2 cellular contexts compared by ENCODE assay signal in the genomic region with DNA sequence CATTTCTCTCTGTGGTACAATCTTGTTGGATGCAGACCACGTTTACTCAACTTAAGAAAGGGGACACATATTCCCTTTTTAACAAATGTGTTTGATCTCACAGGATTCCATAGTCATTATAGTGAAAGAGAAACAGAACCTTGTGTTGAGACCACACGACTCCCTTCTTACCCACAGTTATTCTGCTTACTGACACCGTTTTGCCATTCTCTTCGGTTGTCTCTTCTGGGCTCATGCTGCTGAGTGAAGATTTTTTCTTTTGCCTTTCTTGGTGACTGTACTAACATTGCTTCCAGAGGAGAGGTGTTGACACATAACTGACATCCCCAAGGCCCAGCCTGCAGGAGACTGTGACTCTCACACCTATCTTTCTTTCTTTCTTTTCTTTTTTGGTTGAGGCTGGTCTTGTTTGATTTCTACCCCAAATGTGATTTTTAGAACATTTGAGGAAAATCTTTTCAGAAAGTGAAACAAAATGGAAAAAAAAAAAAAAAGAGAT.
TF ChIP-seq lines count a peak whose summit lies in the region.

No MANE protein-coding gene starts in this region.

TF ChIP-seq in IMR-90, 13 proteins besides CTCF, POLR2A, EP300 and RAD21:
- TF ChIP-seq MXI1 (IDR thresholded peaks at IDR 0.05; ENCODE audit: borderline replicate concordance, low read depth, low read length) (no peak), NFE2L2 (IDR thresholded peaks at IDR 0.05; ENCODE audit: low read depth, low read length) (no peak)
- TF ChIP-seq, protein P1, sequence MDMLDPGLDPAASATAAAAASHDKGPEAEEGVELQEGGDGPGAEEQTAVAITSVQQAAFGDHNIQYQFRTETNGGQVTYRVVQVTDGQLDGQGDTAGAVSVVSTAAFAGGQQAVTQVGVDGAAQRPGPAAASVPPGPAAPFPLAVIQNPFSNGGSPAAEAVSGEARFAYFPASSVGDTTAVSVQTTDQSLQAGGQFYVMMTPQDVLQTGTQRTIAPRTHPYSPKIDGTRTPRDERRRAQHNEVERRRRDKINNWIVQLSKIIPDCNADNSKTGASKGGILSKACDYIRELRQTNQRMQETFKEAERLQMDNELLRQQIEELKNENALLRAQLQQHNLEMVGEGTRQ (IDR thresholded peaks at IDR 0.05; ENCODE audit: low read depth, low read length), result no peak

TF ChIP-seq in H1, 55 proteins besides CTCF, POLR2A, EP300 and RAD21:
- TF ChIP-seq, protein P1 (IDR thresholded peaks at IDR 0.05; ENCODE audit: low read length), result no peak
- TF ChIP-seq HDAC6 (IDR thresholded peaks at IDR 0.05; ENCODE audit: low read depth, low read length), result no peak
- no peak for TF ChIP-seq YY1 (IDR thresholded peaks at IDR 0.05; ENCODE audit: low read depth, low read length)
- TF ChIP-seq FOSL1 (IDR thresholded peaks at IDR 0.05; ENCODE audit: insufficient read depth, low read depth, low read length), result no peak
- TF ChIP-seq RFX5 (IDR thresholded peaks at IDR 0.05; ENCODE audit: borderline replicate concordance, low read depth, low read length), result no peak
- no peak for TF ChIP-seq TEAD4 (IDR thresholded peaks at IDR 0.05; ENCODE audit: low read depth, low read length)
- no peak for TF ChIP-seq CHD2 (IDR thresholded peaks at IDR 0.05; ENCODE audit: low read length)
- TF ChIP-seq, protein P2, sequence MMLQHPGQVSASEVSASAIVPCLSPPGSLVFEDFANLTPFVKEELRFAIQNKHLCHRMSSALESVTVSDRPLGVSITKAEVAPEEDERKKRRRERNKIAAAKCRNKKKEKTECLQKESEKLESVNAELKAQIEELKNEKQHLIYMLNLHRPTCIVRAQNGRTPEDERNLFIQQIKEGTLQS (IDR thresholded peaks at IDR 0.05; ENCODE audit: insufficient read depth, low read depth, low read length), result no peak
- no peak for TF ChIP-seq EGR1 (IDR thresholded peaks at IDR 0.05; ENCODE audit: borderline replicate concordance, low read depth, low read length)
- no peak for TF ChIP-seq JUND (IDR thresholded peaks at IDR 0.05; ENCODE audit: low read length)
- no peak for TF ChIP-seq SIRT6 (IDR thresholded peaks at IDR 0.05; ENCODE audit: low read length)
- no peak for TF ChIP-seq SP4 (IDR thresholded peaks at IDR 0.05; ENCODE audit: low read length)
- no peak for TF ChIP-seq CREB1 (IDR thresholded peaks at IDR 0.05)
- TF ChIP-seq CTBP2 (IDR thresholded peaks at IDR 0.05; ENCODE audit: borderline replicate concordance, insufficient read depth, insufficient read length, low read length), result no peak
- TF ChIP-seq TAF1 (IDR thresholded peaks at IDR 0.05; ENCODE audit: low read depth, low read length), result no peak
- no peak for TF ChIP-seq RNF2 (IDR thresholded peaks at IDR 0.05; ENCODE audit: borderline replicate concordance, low read depth, low read length, missing control alignments, poor library complexity, severe bottlenecking)
- TF ChIP-seq SRF (IDR thresholded peaks at IDR 0.05; ENCODE audit: low read depth, low read length), result no peak
- no peak for TF ChIP-seq SP1 (IDR thresholded peaks at IDR 0.05; ENCODE audit: low read depth, low read length)
- TF ChIP-seq, protein P3, sequence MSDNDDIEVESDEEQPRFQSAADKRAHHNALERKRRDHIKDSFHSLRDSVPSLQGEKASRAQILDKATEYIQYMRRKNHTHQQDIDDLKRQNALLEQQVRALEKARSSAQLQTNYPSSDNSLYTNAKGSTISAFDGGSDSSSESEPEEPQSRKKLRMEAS (IDR thresholded peaks at IDR 0.05), result no peak
- no peak for TF ChIP-seq KDM1A (IDR thresholded peaks at IDR 0.05; ENCODE audit: borderline replicate concordance, low read length)
